2 cellular contexts compared by ENCODE assay signal in genomic region chr15:82267137-82267536, GRCh38. TPM values are rescaled to one million over a fixed set of nuclear protein-coding genes. Genes with fewer than 3 reads are reported as not detected.
"Had no signal": no experiment of that assay in that cellular context is flagged by ENCODE, and none has a peak within 500 bp of the region (broad histone marks: within the 10 kb centered on the region; RNA-seq: fewer than 3 reads in every experiment).

No MANE protein-coding gene starts in this region.

RNA-seq across cellular contexts. Expression of gene SAXO2, which starts 4.5 kb away (rescaled TPM):
- total RNA-seq: right atrium auricular region, vagina had no signal
